Comparison of ENCODE assay signal across 9 cellular contexts in the genomic region with DNA sequence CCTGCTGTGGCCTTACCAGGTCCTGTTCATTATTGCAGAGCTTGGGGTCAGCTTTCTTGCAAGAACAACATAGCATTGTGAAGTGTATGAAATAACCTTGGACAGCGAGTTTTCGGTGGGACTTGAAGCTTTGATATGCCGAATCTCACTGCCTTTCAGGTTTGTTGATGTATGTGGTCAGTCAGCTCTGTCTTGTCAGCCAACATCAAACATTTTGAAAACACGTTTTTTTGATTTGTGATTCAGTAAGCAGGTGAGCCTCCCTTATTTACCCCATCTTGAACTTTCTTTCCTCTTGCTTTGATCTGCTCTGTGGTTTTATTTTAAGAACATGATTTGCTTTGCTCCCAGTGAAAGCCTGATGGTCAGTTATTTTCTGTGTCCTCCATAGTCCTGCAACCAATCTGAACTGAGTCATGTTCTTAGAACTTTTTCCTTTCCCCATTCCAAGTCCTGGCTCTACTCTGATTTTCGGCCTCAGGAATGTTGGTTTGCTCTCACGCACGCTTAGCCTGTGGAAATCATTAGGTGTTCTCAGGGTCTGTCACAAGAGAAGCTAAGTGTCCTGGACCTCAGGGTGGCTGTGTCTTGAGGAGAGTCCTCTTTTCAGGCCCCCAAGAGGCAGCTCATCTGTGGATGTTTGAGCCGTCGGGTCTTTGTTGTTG. TPM values are rescaled to one million over a fixed set of nuclear protein-coding genes. Genes with fewer than 3 reads are reported as not detected.
DNase-seq lines count a peak whose midpoint lies in the region; ATAC-seq and TF ChIP-seq lines count a peak whose summit lies in the region.
"Had no signal": no experiment of that assay in that cellular context is flagged by ENCODE, and none has a peak within 500 bp of the region (broad histone marks: within the 10 kb centered on the region; RNA-seq: fewer than 3 reads in every experiment).

No MANE protein-coding gene starts in this region.

- no peaks in the 10 kb centered on the region for H3K27me3 ChIP-seq in CD4-positive, alpha-beta T cell (ENCODE audit: control insufficient read depth, insufficient read depth, low read length)
- H3K27me3 ChIP-seq in gastrocnemius medialis (no peaks in the 10 kb centered on the region), GM23338 (ENCODE audit: insufficient read depth) (no peaks in the 10 kb centered on the region)

- H3K4me1 ChIP-seq in gastrocnemius medialis, result peaks cover 29% of the 10 kb centered on the region in 2 donors
- H3K4me1 ChIP-seq in GM23338 (ENCODE audit: insufficient read depth), result 0 out of 2 replicates have a peak, but pooled peaks cover 3% of the 10 kb centered on the region

- peaks cover 56% of the 10 kb centered on the region for H3K4me1 Mint-ChIP-seq in CD4-positive, alpha-beta T cell (ENCODE audit: low read depth)
- peaks cover 9% of the 10 kb centered on the region; the same call in 2 of the 3 replicates for H3K4me1 Mint-ChIP-seq in GM23338

- peaks cover 21% of the 10 kb centered on the region for H3K36me3 Mint-ChIP-seq in CD4-positive, alpha-beta T cell (ENCODE audit: low read depth)
- no peaks in the 10 kb centered on the region for H3K36me3 Mint-ChIP-seq in GM23338 (ENCODE audit: low read depth)

- in situ Hi-C loops in gastrocnemius medialis (cut with MboI; ENCODE audit: low sequenced_read_pairs in 4 of 4), result no loop called here

- TF ChIP-seq CTCF in CD4-positive, alpha-beta T cell (IDR thresholded peaks at IDR 0.05), result no peak
- no peak for TF ChIP-seq CTCF in gastrocnemius medialis (IDR thresholded peaks at IDR 0.05 in 4 of 5, conservative IDR thresholded peaks at IDR 0.05 in 1 of 5)
- no peak for TF ChIP-seq CTCF in GM23338 (conservative IDR thresholded peaks at IDR 0.05; ENCODE audit: low read depth in 2 of 2)

- no peaks in the 10 kb centered on the region for H3K9me3 Mint-ChIP-seq in CD4-positive, alpha-beta T cell
- H3K9me3 Mint-ChIP-seq in GM23338, result no peaks in the 10 kb centered on the region; the same call in 2 of the 3 replicates

- H3K27ac ChIP-seq in CD4-positive, alpha-beta T cell (ENCODE audit: low read depth, low read length), result no peak overlapping the region
- H3K27ac ChIP-seq in gastrocnemius medialis (peak overlapping the region; percentile 74 to 81 (median 78)), GM23338 (ENCODE audit: low read depth) (no peak overlapping the region)

- H3K9me2 ChIP-seq in GM23338 (ENCODE audit: insufficient read depth), result no peaks in the 10 kb centered on the region

- H3K4me2 ChIP-seq in GM23338, result no peak overlapping the region

- H3K4me3 Mint-ChIP-seq in CD4-positive, alpha-beta T cell, result no peak overlapping the region
- H3K4me3 Mint-ChIP-seq in GM23338, result no peak overlapping the region

- H3K27me3 Mint-ChIP-seq in CD4-positive, alpha-beta T cell, result no peaks in the 10 kb centered on the region
- no peaks in the 10 kb centered on the region for H3K27me3 Mint-ChIP-seq in GM23338 (ENCODE audit: insufficient read depth, low read depth, poor library complexity)

- POLR2A ChIA-PET in CD4-positive, alpha-beta T cell (lab: Charles Lee), result interaction anchor here (0.9 to 2.8 kb wide), 3 partner anchors 9 to 38 kb away, joined by 3 to 16 read pairs (median 3); partner anchors contain the start of genes ARL3, SFXN2 and WBP1L

- no peak overlapping the region for H3K4me3 ChIP-seq in gastrocnemius medialis
- H3K4me3 ChIP-seq in GM23338, result no peak overlapping the region

- no peaks in the 10 kb centered on the region for H3F3A ChIP-seq in GM23338 (replicated peaks; ENCODE audit: low read depth)

- no peak for TF ChIP-seq POLR2A in gastrocnemius medialis (IDR thresholded peaks at IDR 0.05)

- H3K9me3 ChIP-seq in CD4-positive, alpha-beta T cell (ENCODE audit: control insufficient read depth, low read length), result no peaks in the 10 kb centered on the region
- no peaks in the 10 kb centered on the region for H3K9me3 ChIP-seq in gastrocnemius medialis

- H2AFZ ChIP-seq in GM23338, result no peak overlapping the region

- DNase-seq in CD4-positive, alpha-beta T cell, result no peak
- DNase-seq in amniotic epithelial cell (ENCODE audit: low read depth) (peak; percentile 94), hepatic stellate cell (ENCODE audit: low spot score) (peak; percentile 76), gastrocnemius medialis (peak; percentile 25 to 66), NCI-H774 (lab: John Stamatoyannopoulos, UW) (no peak), GM23338 (ENCODE audit: low spot score) (no peak), NCI-H82 treated with DMSO at 0.1 percent for 48 hours (lab: John Stamatoyannopoulos, UW; ENCODE audit: unreplicated experiment) (no peak)
- DNase-seq: stimulated activated CD8-positive, alpha-beta memory T cell treated with anti-CD3 and anti-CD28 coated beads, Interleukin-4, amount 100 ng/mL, for 48 hours had no signal

- peak overlapping the region; percentile 48 for H3K27ac Mint-ChIP-seq in CD4-positive, alpha-beta T cell
- H3K27ac Mint-ChIP-seq in GM23338, result no peak overlapping the region

- H3K36me3 ChIP-seq in gastrocnemius medialis (no peaks in the 10 kb centered on the region), GM23338 (ENCODE audit: insufficient read depth) (no peaks in the 10 kb centered on the region)

- 0 out of 2 replicates have a peak, but pooled peaks cover 7% of the 10 kb centered on the region for H4K20me1 ChIP-seq in GM23338 (replicated peaks; ENCODE audit: insufficient read depth)

- intact Hi-C loops in CD4-positive, alpha-beta T cell (cut with DNase I, micrococcal nuclease), result loop anchor here in 1 of 2 experiments (5.0 kb wide), 2 partner anchors 40 to 100 kb away; partner anchors contain the start of gene BORCS7
- intact Hi-C loops in gastrocnemius medialis (cut with DNase I; ENCODE audit: low total_unique reads), result loop anchor here (2.0 kb wide), 1 partner anchor 18 kb away; no protein-coding TSS in a partner anchor

- peaks cover 19% of the 10 kb centered on the region for H3K79me2 ChIP-seq in GM23338 (replicated peaks; ENCODE audit: insufficient read depth)

- CTCF ChIA-PET in CD4-positive, alpha-beta T cell (lab: Charles Lee), result interaction anchor here (0.9 to 1.4 kb wide), 5 partner anchors 10 to 25 kb away, joined by 3 to 8 read pairs (median 4); no protein-coding TSS in a partner anchor

- peak; percentile 54 for ATAC-seq in CD4-positive, alpha-beta T cell (ENCODE audit: poor library complexity)
- peak; percentile 77 to 84 for ATAC-seq in gastrocnemius medialis
- ATAC-seq in GM19467 (IDR thresholded peaks at IDR 0.05; ENCODE audit: unreplicated experiment), result no peak
- no peak for ATAC-seq in GM23338

RNA-seq across cellular contexts. Expression of gene WBP1L, which starts 8.7 kb away (rescaled TPM):
- total RNA-seq in CD4-positive, alpha-beta T cell, result 1 to 10 TPM; 6.1 to 6.5 TPM
- total RNA-seq in gastrocnemius medialis, result 100 to 1,000 TPM; 103 to 204 (median 145) TPM
- 48.5 and 55.7 TPM in 2 replicates for total RNA-seq in GM23338 (2014; rRNA removed; shearing (Covaris generic))
- polyA plus RNA-seq in GM23338 (2016; fragmentation: Nextera tagmentation; extraction: Ambion mirVana), result 5.1 and 7.0 TPM in 2 replicates

RNA-seq across cellular contexts. Expression of gene SFXN2, which starts 38.0 kb away (rescaled TPM):
- 1 to 10 TPM; 6.4 to 7.6 TPM for total RNA-seq in CD4-positive, alpha-beta T cell
- total RNA-seq in gastrocnemius medialis, result 1 to 10 TPM in 1 of 4 donors, under 1 TPM in 3; 0.20 to 5.0 (median 0.76) TPM
- 5.7 and 9.1 TPM in 2 replicates for total RNA-seq in GM23338 (2014; rRNA removed; shearing (Covaris generic))
- 6.2 and 7.2 TPM in 2 replicates for polyA plus RNA-seq in GM23338 (2016; fragmentation: Nextera tagmentation; extraction: Ambion mirVana)

RNA-seq across cellular contexts. Expression of gene ARL3, which starts 38.2 kb away (rescaled TPM):
- total RNA-seq in CD4-positive, alpha-beta T cell, result 1 to 10 TPM in 1 of 2 experiments, under 1 TPM in 1; 0.99 to 1.3 TPM
- 1 to 10 TPM; 1.0 to 2.4 (median 1.5) TPM for total RNA-seq in gastrocnemius medialis
- total RNA-seq in GM23338 (2014; rRNA removed; shearing (Covaris generic)), result 8.5 and 9.4 TPM in 2 replicates
- polyA plus RNA-seq in GM23338 (2016; fragmentation: Nextera tagmentation; extraction: Ambion mirVana), result 22.6 and 23.0 TPM in 2 replicates

Comparison
In these comparisons a context has a peak if more than half of its experiments do, and no peak if none do; other contexts are left out.
1. ATAC-seq: peak in CD4-positive, alpha-beta T cell (single experiment) and gastrocnemius medialis (2 of 2); none in GM19467 (single experiment) and GM23338 (single experiment).
2. DNase-seq: peak in amniotic epithelial cell (single experiment), hepatic stellate cell (single experiment) and gastrocnemius medialis (2 of 2); none in CD4-positive, alpha-beta T cell (0 of 10), NCI-H774 (single experiment), GM23338 (single experiment) and NCI-H82 treated with DMSO at 0.1 percent for 48 hours (single experiment).
3. H3K27ac ChIP-seq: peak in gastrocnemius medialis (4 of 4); none in CD4-positive, alpha-beta T cell (single experiment) and GM23338 (single experiment).